In genomic region chr4:128573781-128574508, GRCh38 we compare ENCODE assay signal across 8 cellular contexts.
DNase-seq lines count a peak whose midpoint lies in the region; ATAC-seq and TF ChIP-seq lines count a peak whose summit lies in the region.

No MANE protein-coding gene starts in this region.

- no peaks in the 10 kb centered on the region for H3K9me3 ChIP-seq in left lung

- H3K27me3 ChIP-seq in left lung: no peaks in the 10 kb centered on the region

- H3K36me3 ChIP-seq in left lung: no peaks in the 10 kb centered on the region

- peak; percentile 81 for ATAC-seq in left lung

- H3K27ac ChIP-seq in 22Rv1: peak overlapping the region; percentile 68
- peak overlapping the region; percentile 31 to 67 for H3K27ac ChIP-seq in coronary artery
- H3K27ac ChIP-seq in left lung: peak overlapping the region; percentile 4 to 7

- TF ChIP-seq CTCF in 22Rv1 (IDR thresholded peaks at IDR 0.05) (no peak), coronary artery (IDR thresholded peaks at IDR 0.05) (no peak), left lung (IDR thresholded peaks at IDR 0.05) (no peak)

- H3K4me3 ChIP-seq in coronary artery: no peak overlapping the region
- H3K4me3 ChIP-seq in left lung: no peak overlapping the region

- intact Hi-C loops in left lung (cut with DNase I): loop anchor here in 1 of 2 donors (10.0 kb wide), 1 partner anchor 281 kb away; no protein-coding TSS in a partner anchor

- peaks cover 15 to 35% of the 10 kb centered on the region in 2 donors for H3K4me1 ChIP-seq in left lung

- DNase-seq in HS-5 (ENCODE audit: low read depth) (peak; percentile 65), coronary artery (ENCODE audit: low spot score) (no peak), left lung (no peak), NCI-H1105 treated with DMSO at 0.1 percent for 48 hours (lab: John Stamatoyannopoulos, UW) (no peak), medulla oblongata (ENCODE audit: extremely low spot score) (no peak), GF-D8 (lab: John Stamatoyannopoulos, UW) (no peak), NCI-H1105 (lab: John Stamatoyannopoulos, UW) (no peak)

Comparison
In these comparisons a context has a peak if more than half of its experiments do, and no peak if none do; other contexts are left out.
1. H3K27ac ChIP-seq: peak in every context shown above with its lines; median percentile 68 in 22Rv1; 49 in coronary artery; 6 in left lung.